ENCODE assay signal across 8 cellular contexts in the genomic region with DNA sequence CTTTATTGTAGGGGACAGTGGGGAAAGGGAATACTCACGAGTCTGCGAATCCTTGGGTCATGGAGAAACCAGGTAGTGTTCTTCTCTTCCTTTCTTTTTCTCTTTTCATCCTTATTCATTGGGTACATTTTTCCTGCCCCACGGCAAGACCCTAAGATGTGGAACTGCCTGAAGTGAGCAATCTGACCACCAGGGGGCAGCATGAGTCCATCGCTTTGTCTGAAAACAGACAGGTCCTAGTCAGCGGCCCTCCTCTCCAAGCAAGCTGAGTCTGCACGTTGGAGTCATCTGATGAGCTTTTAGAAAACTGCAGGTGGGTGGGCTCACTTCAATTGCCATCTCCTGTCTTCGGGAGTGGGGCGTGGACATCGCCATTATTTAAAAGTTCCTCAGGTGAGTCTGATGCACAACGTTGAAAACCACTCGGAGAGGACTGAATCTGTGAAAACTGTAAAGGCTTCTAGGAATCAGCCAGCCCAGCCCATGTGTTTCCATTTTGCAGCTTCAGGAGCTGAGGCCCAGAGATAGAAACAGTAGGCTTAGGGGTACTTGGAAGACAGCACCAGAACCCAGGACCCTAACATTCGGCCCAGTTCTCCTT. TPM values are rescaled to one million over a fixed set of nuclear protein-coding genes. Genes with fewer than 3 reads are reported as not detected.
DNase-seq lines count a peak whose midpoint lies in the region; ATAC-seq, FAIRE-seq and TF ChIP-seq lines count a peak whose summit lies in the region.

No MANE protein-coding gene starts in this region.

- H3K36me3 ChIP-seq in mucosa of descending colon (ENCODE audit: low read depth) = no peaks in the 10 kb centered on the region

- no peaks in the 10 kb centered on the region for H3K4me1 ChIP-seq in mucosa of descending colon (ENCODE audit: low read depth)

- intact Hi-C loops in mucosa of descending colon (cut with DNase I, micrococcal nuclease) = no loop called here

- H3K9me3 Mint-ChIP-seq in activated CD8-positive, alpha-beta memory T cell treated with anti-CD3 and anti-CD28 coated beads, Interleukin-2, amount 10 ng/mL, durations not matched to agents 7 days and 5 days (ENCODE audit: low read depth) = no peaks in the 10 kb centered on the region

- peak in 69 of 76 experiments; percentile 20 to 88 (median 64) for DNase-seq in HUDEP-2 (lab: John Stamatoyannopoulos, UW; ENCODE audit: unreplicated experiment in 76 of 76)
- peak; percentile 81 for DNase-seq in NOMO-1 treated with DMSO at 0.1 percent for 48 hours (lab: John Stamatoyannopoulos, UW; ENCODE audit: unreplicated experiment)
- peak; percentile 87 for DNase-seq in activated CD8-positive, alpha-beta memory T cell treated with anti-CD3 and anti-CD28 coated beads, Interleukin-2, amount 10 ng/mL, durations not matched to agents 7 days and 5 days
- peak; percentile 84 for DNase-seq in epithelial cell of esophagus (ENCODE audit: low read depth)
- DNase-seq in mucosa of descending colon = peak; percentile 61 to 91 (median 83)
- DNase-seq in stimulated activated CD8-positive, alpha-beta memory T cell treated with anti-CD3 and anti-CD28 coated beads, Interleukin-4, amount 100 ng/mL, for 4 hours (ENCODE audit: low read depth in 2 of 2, low spot score in 1 of 2) = peak; percentile 61 to 88

- ATAC-seq in GM18519 (IDR thresholded peaks at IDR 0.05; ENCODE audit: low FRiP score, unreplicated experiment) (peak; percentile 61), mucosa of descending colon (peak; percentile 79)
- peak; percentile 84 for ATAC-seq in activated CD8-positive, alpha-beta memory T cell treated with anti-CD3 and anti-CD28 coated beads, Interleukin-2, amount 10 ng/mL, durations not matched to agents 7 days and 5 days

- no peak overlapping the region for H3K4me3 Mint-ChIP-seq in activated CD8-positive, alpha-beta memory T cell treated with anti-CD3 and anti-CD28 coated beads, Interleukin-2, amount 10 ng/mL, durations not matched to agents 7 days and 5 days

- no peaks in the 10 kb centered on the region for H3K4me1 Mint-ChIP-seq in activated CD8-positive, alpha-beta memory T cell treated with anti-CD3 and anti-CD28 coated beads, Interleukin-2, amount 10 ng/mL, durations not matched to agents 7 days and 5 days

- CTCF ChIA-PET in activated CD8-positive, alpha-beta memory T cell treated with anti-CD3 and anti-CD28 coated beads, Interleukin-2, amount 10 ng/mL, durations not matched to agents 7 days and 5 days (lab: Charles Lee) = interaction anchor here (0.6 to 4.3 kb wide), 10 partner anchors 9 to 92 kb away, joined by 3 to 56 read pairs (median 4); no protein-coding TSS in a partner anchor

- no peaks in the 10 kb centered on the region for H3K9me3 ChIP-seq in mucosa of descending colon

- H3K27me3 Mint-ChIP-seq in activated CD8-positive, alpha-beta memory T cell treated with anti-CD3 and anti-CD28 coated beads, Interleukin-2, amount 10 ng/mL, durations not matched to agents 7 days and 5 days = peaks cover 34% of the 10 kb centered on the region

- H3K4me3 ChIP-seq in epithelial cell of esophagus (ENCODE audit: low read length) (no peak overlapping the region), mucosa of descending colon (no peak overlapping the region)

- peak; percentile 9 for FAIRE-seq in A204.1 (lab: Jason Lieb, UNC)

- no peak overlapping the region for H3K27ac Mint-ChIP-seq in activated CD8-positive, alpha-beta memory T cell treated with anti-CD3 and anti-CD28 coated beads, Interleukin-2, amount 10 ng/mL, durations not matched to agents 7 days and 5 days

- peak; percentile 94 for TF ChIP-seq CTCF in epithelial cell of esophagus (IDR thresholded peaks at IDR 0.05; ENCODE audit: insufficient read depth, low read depth, low read length, missing control alignments)
- peak; percentile 68 for TF ChIP-seq CTCF in mucosa of descending colon (IDR thresholded peaks at IDR 0.05)

- no peaks in the 10 kb centered on the region for H3K36me3 Mint-ChIP-seq in activated CD8-positive, alpha-beta memory T cell treated with anti-CD3 and anti-CD28 coated beads, Interleukin-2, amount 10 ng/mL, durations not matched to agents 7 days and 5 days

RNA-seq across cellular contexts. Expression of a gene that starts 34.0 kb away (rescaled TPM):
- 10 to 100 TPM; 14.9 to 17.0 TPM for total RNA-seq in activated CD8-positive, alpha-beta memory T cell treated with anti-CD3 and anti-CD28 coated beads, Interleukin-2, amount 10 ng/mL, durations not matched to agents 7 days and 5 days
- 10 to 100 TPM; 27.3 to 36.0 (median 34.5) TPM for total RNA-seq in mucosa of descending colon
